In genomic region chr10:7896297-7896696, GRCh38 we compare ENCODE assay signal across 18 cellular contexts.
DNase-seq lines count a peak whose midpoint lies in the region; ATAC-seq and TF ChIP-seq lines count a peak whose summit lies in the region.
"Had no signal": no experiment of that assay in that cellular context is flagged by ENCODE, and none has a peak within 500 bp of the region (broad histone marks: within the 10 kb centered on the region; RNA-seq: fewer than 3 reads in every experiment).

No MANE protein-coding gene starts in this region.

- peak overlapping the region; percentile 35 for H3K18ac ChIP-seq in trophoblast cell (ENCODE audit: low read length)

- H3K79me1 ChIP-seq in trophoblast cell (ENCODE audit: low read length), result no peaks in the 10 kb centered on the region

- H3K79me2 ChIP-seq in trophoblast cell (ENCODE audit: control insufficient read depth, insufficient read depth, low read length, poor library complexity), result no peaks in the 10 kb centered on the region

- no peak overlapping the region for H3K27ac Mint-ChIP-seq in activated CD8-positive, alpha-beta T cell treated with anti-CD3 and anti-CD28 coated beads for 36 hours
- H3K27ac Mint-ChIP-seq in activated CD8-positive, alpha-beta T cell treated with anti-CD3 and anti-CD28 coated beads, Interleukin-2, amount 10 ng/mL, durations not matched to agents 7 days and 5 days, result no peak overlapping the region
- H3K27ac Mint-ChIP-seq in activated naive CD8-positive, alpha-beta T cell treated with anti-CD3 and anti-CD28 coated beads, Interleukin-2, amount 50 U/mL, for 24 hours, result peak overlapping the region; percentile 7
- H3K27ac Mint-ChIP-seq: B cell; CD8-positive, alpha-beta T cell had no signal

- H3K9me3 Mint-ChIP-seq in activated CD8-positive, alpha-beta T cell treated with anti-CD3 and anti-CD28 coated beads for 36 hours, result no peaks in the 10 kb centered on the region
- no peaks in the 10 kb centered on the region for H3K9me3 Mint-ChIP-seq in activated CD8-positive, alpha-beta T cell treated with anti-CD3 and anti-CD28 coated beads, Interleukin-2, amount 10 ng/mL, durations not matched to agents 7 days and 5 days (ENCODE audit: insufficient read depth)
- H3K9me3 Mint-ChIP-seq in activated naive CD8-positive, alpha-beta T cell treated with anti-CD3 and anti-CD28 coated beads, Interleukin-2, amount 50 U/mL, for 24 hours, result no peaks in the 10 kb centered on the region
- H3K9me3 Mint-ChIP-seq: CD8-positive, alpha-beta T cell had no signal

- peak; percentile 37 for ATAC-seq in activated CD8-positive, alpha-beta T cell treated with anti-CD3 and anti-CD28 coated beads for 36 hours
- no peak for ATAC-seq in activated CD8-positive, alpha-beta T cell treated with anti-CD3 and anti-CD28 coated beads, Interleukin-2, amount 10 ng/mL, durations not matched to agents 7 days and 5 days
- peak; percentile 63 for ATAC-seq in activated naive CD8-positive, alpha-beta T cell treated with anti-CD3 and anti-CD28 coated beads, Interleukin-2, amount 50 U/mL, for 24 hours
- no peak for ATAC-seq in psoas muscle
- ATAC-seq: A549; CD8-positive, alpha-beta T cell; GM12878; HepG2 had no signal

- H2AFZ ChIP-seq in trophoblast cell (ENCODE audit: insufficient read depth, low read length, poor library complexity), result no peak overlapping the region

- H3K4me1 ChIP-seq in A673 (ENCODE audit: insufficient read depth, low read length, poor library complexity, severe bottlenecking) (no peaks in the 10 kb centered on the region), trophoblast cell (ENCODE audit: control insufficient read depth in 1 of 2, insufficient read depth in 2 of 2, low read length in 2 of 2) (peaks cover 2 to 3% of the 10 kb centered on the region in 2 experiments), psoas muscle (no peaks in the 10 kb centered on the region)
- H3K4me1 ChIP-seq: A549, HAP-1 had no signal

- TF ChIP-seq CTCF in activated CD8-positive, alpha-beta T cell treated with anti-CD3 and anti-CD28 coated beads for 36 hours (IDR thresholded peaks at IDR 0.05), result no peak
- TF ChIP-seq CTCF in A673 (conservative IDR thresholded peaks at IDR 0.05; ENCODE audit: low read depth, low read length) (no peak), psoas muscle (IDR thresholded peaks at IDR 0.05) (no peak)

- H3K36me3 ChIP-seq in A673 (ENCODE audit: insufficient read depth, low read length, poor library complexity, severe bottlenecking) (no peaks in the 10 kb centered on the region), trophoblast cell (ENCODE audit: control insufficient read depth in 1 of 2, insufficient read depth in 2 of 2, low read length in 2 of 2) (peaks cover 2 to 3% of the 10 kb centered on the region in 2 experiments), psoas muscle (ENCODE audit: insufficient read depth in 1 of 2, low read depth in 1 of 2) (peaks cover 0 to 5% of the 10 kb centered on the region in 2 donors)
- H3K36me3 ChIP-seq: HAP-1 had no signal

- no peak overlapping the region for H4K12ac ChIP-seq in trophoblast cell (ENCODE audit: low read depth, low read length)

- no peak overlapping the region for H2AK5ac ChIP-seq in trophoblast cell (ENCODE audit: low read length)

- no peak overlapping the region for H3K4ac ChIP-seq in trophoblast cell (ENCODE audit: low read depth, low read length)

- no peak overlapping the region for H3K14ac ChIP-seq in trophoblast cell (ENCODE audit: low read length)

- H2BK5ac ChIP-seq in trophoblast cell (ENCODE audit: low read depth, low read length, poor library complexity), result no peak overlapping the region

- H3K4me3 Mint-ChIP-seq in activated CD8-positive, alpha-beta T cell treated with anti-CD3 and anti-CD28 coated beads for 36 hours, result no peak overlapping the region
- no peak overlapping the region for H3K4me3 Mint-ChIP-seq in activated CD8-positive, alpha-beta T cell treated with anti-CD3 and anti-CD28 coated beads, Interleukin-2, amount 10 ng/mL, durations not matched to agents 7 days and 5 days
- no peak overlapping the region for H3K4me3 Mint-ChIP-seq in activated naive CD8-positive, alpha-beta T cell treated with anti-CD3 and anti-CD28 coated beads, Interleukin-2, amount 50 U/mL, for 24 hours
- H3K4me3 Mint-ChIP-seq: B cell; CD8-positive, alpha-beta T cell had no signal

- H4K8ac ChIP-seq in trophoblast cell (ENCODE audit: low read depth, low read length), result no peak overlapping the region

- H3K23ac ChIP-seq in trophoblast cell (ENCODE audit: low read length), result no peak overlapping the region

- H3K27me3 Mint-ChIP-seq in activated CD8-positive, alpha-beta T cell treated with anti-CD3 and anti-CD28 coated beads for 36 hours, result no peaks in the 10 kb centered on the region
- H3K27me3 Mint-ChIP-seq in activated CD8-positive, alpha-beta T cell treated with anti-CD3 and anti-CD28 coated beads, Interleukin-2, amount 10 ng/mL, durations not matched to agents 7 days and 5 days (ENCODE audit: low read depth), result no peaks in the 10 kb centered on the region
- H3K27me3 Mint-ChIP-seq in activated naive CD8-positive, alpha-beta T cell treated with anti-CD3 and anti-CD28 coated beads, Interleukin-2, amount 50 U/mL, for 24 hours, result no peaks in the 10 kb centered on the region
- H3K27me3 Mint-ChIP-seq: B cell had no signal

- peaks cover 25% of the 10 kb centered on the region for H3K4me1 Mint-ChIP-seq in activated CD8-positive, alpha-beta T cell treated with anti-CD3 and anti-CD28 coated beads for 36 hours (ENCODE audit: low read depth)
- peaks cover 9% of the 10 kb centered on the region for H3K4me1 Mint-ChIP-seq in activated CD8-positive, alpha-beta T cell treated with anti-CD3 and anti-CD28 coated beads, Interleukin-2, amount 10 ng/mL, durations not matched to agents 7 days and 5 days (ENCODE audit: low read depth)
- peaks cover 30% of the 10 kb centered on the region for H3K4me1 Mint-ChIP-seq in activated naive CD8-positive, alpha-beta T cell treated with anti-CD3 and anti-CD28 coated beads, Interleukin-2, amount 50 U/mL, for 24 hours

- H3K27ac ChIP-seq in A673 (ENCODE audit: low read depth, low read length, poor library complexity, severe bottlenecking) (no peak overlapping the region), trophoblast cell (ENCODE audit: low read depth, low read length) (no peak overlapping the region), psoas muscle (no peak overlapping the region)
- H3K27ac ChIP-seq: 22Rv1; A549; BLaER1 treated with 17β-estradiol and CSF1 and Interleukin-3, amounts not matched to agents 10 nM and 100 nM had no signal

- H2BK12ac ChIP-seq in trophoblast cell (ENCODE audit: low read length), result no peak overlapping the region

- H3K27me3 ChIP-seq in A673 (replicated peaks; ENCODE audit: insufficient read depth, low read depth, low read length, poor library complexity) (no peaks in the 10 kb centered on the region), trophoblast cell (ENCODE audit: insufficient read depth, low read length) (no peaks in the 10 kb centered on the region), psoas muscle (ENCODE audit: insufficient read depth in 3 of 3, low read length in 2 of 3) (no peaks in the 10 kb centered on the region)
- H3K27me3 ChIP-seq: BLaER1 treated with 17β-estradiol and CSF1 and Interleukin-3, amounts not matched to agents 10 nM and 100 nM had no signal

- no peak overlapping the region for H4K91ac ChIP-seq in trophoblast cell (ENCODE audit: low read depth, low read length)

- intact Hi-C loops in activated CD8-positive, alpha-beta T cell treated with anti-CD3 and anti-CD28 coated beads for 36 hours (cut with micrococcal nuclease), result no loop called here
- intact Hi-C loops in A673 (cut with micrococcal nuclease; ENCODE audit: unreplicated experiment), result no loop called here
- intact Hi-C loops in psoas muscle (cut with DNase I), result no loop called here

- no TSS peak for BruUV-seq in A673 (replicated peaks; lab: Mats Ljungman, UMichigan)

- no peak overlapping the region for H2BK120ac ChIP-seq in trophoblast cell (ENCODE audit: insufficient read depth, low read length, poor library complexity)

- POLR2A ChIA-PET in activated CD8-positive, alpha-beta T cell treated with anti-CD3 and anti-CD28 coated beads for 36 hours (lab: Charles Lee), result no interaction called here
- POLR2A ChIA-PET in activated CD8-positive, alpha-beta T cell treated with anti-CD3 and anti-CD28 coated beads, Interleukin-2, amount 10 ng/mL, durations not matched to agents 7 days and 5 days (lab: Charles Lee), result no interaction called here
- POLR2A ChIA-PET in A673 (lab: Charles Lee; ENCODE audit: low non-redundant PET), result no interaction called here

- H3K9me3 ChIP-seq in A673 (ENCODE audit: low read depth, low read length, poor library complexity, severe bottlenecking) (no peaks in the 10 kb centered on the region), trophoblast cell (ENCODE audit: insufficient read depth, low read depth, low read length) (no peaks in the 10 kb centered on the region), psoas muscle (no peaks in the 10 kb centered on the region)
- H3K9me3 ChIP-seq: A549, HAP-1 had no signal

- CTCF ChIA-PET in activated CD8-positive, alpha-beta T cell treated with anti-CD3 and anti-CD28 coated beads for 36 hours (lab: Charles Lee), result no interaction called here
- CTCF ChIA-PET in activated CD8-positive, alpha-beta T cell treated with anti-CD3 and anti-CD28 coated beads, Interleukin-2, amount 10 ng/mL, durations not matched to agents 7 days and 5 days (lab: Charles Lee), result no interaction called here
- CTCF ChIA-PET in A673 (lab: Charles Lee), result no interaction called here

- no CpG with 5 or more reads among the region's 5 CpGs for WGBS in trophoblast cell (ENCODE audit: extremely low coverage, insufficient coverage, insufficient read length)
- WGBS in psoas muscle, 3 donors, result 88 to 93% (median 90%) methylated on average over 5 of the region's 5 CpGs

- H3K4me3 ChIP-seq in A673 (ENCODE audit: low read depth, low read length, poor library complexity, severe bottlenecking) (no peak overlapping the region), trophoblast cell (ENCODE audit: low read depth, low read length) (no peak overlapping the region), psoas muscle (no peak overlapping the region)
- H3K4me3 ChIP-seq: A549; BLaER1 treated with 17β-estradiol and CSF1 and Interleukin-3, amounts not matched to agents 10 nM and 100 nM; GM12878; HAP-1 had no signal

- peak; percentile 53 for DNase-seq in activated CD8-positive, alpha-beta T cell treated with anti-CD3 and anti-CD28 coated beads for 36 hours
- no peak for DNase-seq in activated CD8-positive, alpha-beta T cell treated with anti-CD3 and anti-CD28 coated beads, Interleukin-2, amount 10 ng/mL, durations not matched to agents 7 days and 5 days
- DNase-seq in A673 (ENCODE audit: low spot score) (peak; percentile 25), trophoblast cell (no peak), GOT3 (lab: John Stamatoyannopoulos, UW) (no peak), psoas muscle (no peak)
- peak; percentile 31 for DNase-seq in activated naive CD8-positive, alpha-beta T cell treated with anti-CD3 and anti-CD28 coated beads, Interleukin-2, amount 50 U/mL, for 24 hours
- DNase-seq: Calu3; CD8-positive, alpha-beta T cell; DMS79 treated with DMSO at 0.1 percent for 48 hours; EL had no signal

- H3K9ac ChIP-seq in trophoblast cell (ENCODE audit: low read length), result no peak overlapping the region
- H3K9ac ChIP-seq: BLaER1 treated with 17β-estradiol and CSF1 and Interleukin-3, amounts not matched to agents 10 nM and 100 nM had no signal

- no peak overlapping the region for H3K4me2 ChIP-seq in trophoblast cell (ENCODE audit: low read length)
- H3K4me2 ChIP-seq: A549 had no signal

- peaks cover 30% of the 10 kb centered on the region for H3K36me3 Mint-ChIP-seq in activated CD8-positive, alpha-beta T cell treated with anti-CD3 and anti-CD28 coated beads for 36 hours (ENCODE audit: low read depth)
- peaks cover 28% of the 10 kb centered on the region for H3K36me3 Mint-ChIP-seq in activated CD8-positive, alpha-beta T cell treated with anti-CD3 and anti-CD28 coated beads, Interleukin-2, amount 10 ng/mL, durations not matched to agents 7 days and 5 days (ENCODE audit: low read depth)
- H3K36me3 Mint-ChIP-seq in activated naive CD8-positive, alpha-beta T cell treated with anti-CD3 and anti-CD28 coated beads, Interleukin-2, amount 50 U/mL, for 24 hours (ENCODE audit: low read depth), result peaks cover 20% of the 10 kb centered on the region

Comparison
In these comparisons a context has a peak if more than half of its experiments do, and no peak if none do; other contexts are left out.
1. ATAC-seq: peak in activated CD8-positive, alpha-beta T cell treated with anti-CD3 and anti-CD28 coated beads for 36 hours (single experiment) and activated naive CD8-positive, alpha-beta T cell treated with anti-CD3 and anti-CD28 coated beads, Interleukin-2, amount 50 U/mL, for 24 hours (single experiment); none in activated CD8-positive, alpha-beta T cell treated with anti-CD3 and anti-CD28 coated beads, Interleukin-2, amount 10 ng/mL, durations not matched to agents 7 days and 5 days (single experiment) and psoas muscle (0 of 4).
2. DNase-seq: peak in activated CD8-positive, alpha-beta T cell treated with anti-CD3 and anti-CD28 coated beads for 36 hours (single experiment), A673 (single experiment) and activated naive CD8-positive, alpha-beta T cell treated with anti-CD3 and anti-CD28 coated beads, Interleukin-2, amount 50 U/mL, for 24 hours (single experiment); none in activated CD8-positive, alpha-beta T cell treated with anti-CD3 and anti-CD28 coated beads, Interleukin-2, amount 10 ng/mL, durations not matched to agents 7 days and 5 days (single experiment), trophoblast cell (0 of 2), GOT3 (single experiment) and psoas muscle (0 of 2).